7 cellular contexts compared by ENCODE assay signal in genomic region chr1:33100119-33100415, GRCh38. TPM values are rescaled to one million over a fixed set of nuclear protein-coding genes. Genes with fewer than 3 reads are reported as not detected.
A peak's percentile ranks its signal among the peaks of the same experiment; 100 is the strongest.
DNase-seq lines count a peak whose midpoint lies in the region; ATAC-seq, FAIRE-seq and TF ChIP-seq lines count a peak whose summit lies in the region.
"Not testable (repeated sequence)": the region's sequence is repeated elsewhere in the genome, so short reads cannot be mapped to it uniquely, and the experiment has no call there.

No MANE protein-coding gene starts in this region.

- intact Hi-C loops in activated T-helper 2 cell treated with anti-CD3 and anti-CD28 coated beads, Interferon-gamma antibody, Interleukin-2, Interleukin-4, amounts not matched to agents 10 μg/mL and 5 μg/mL and 100 μg/mL, durations not matched to agents 14 hours and 24 hours and 36 hours (cut with micrococcal nuclease) = not testable (repeated sequence)

- peak overlapping the region; percentile 53 for H3K9ac ChIP-seq in keratinocyte (ENCODE audit: control insufficient read depth, extremely low read depth, insufficient read depth, low read length)
- peak overlapping the region; percentile 78 for H3K9ac ChIP-seq in skeletal muscle satellite cell (ENCODE audit: low read depth, low read length)

- dilution Hi-C loops in keratinocyte (cut with MboI; ENCODE audit: extremely low pct_ligation_motif_present, low sequenced_read_pairs) = not testable (repeated sequence)

- H3K4me3 Mint-ChIP-seq in T-helper 17 cell = peak overlapping the region; percentile 90
- H3K4me3 Mint-ChIP-seq in activated T-helper 2 cell treated with anti-CD3 and anti-CD28 coated beads, Interferon-gamma antibody, Interleukin-2, Interleukin-4, amounts not matched to agents 10 μg/mL and 5 μg/mL and 100 μg/mL, durations not matched to agents 14 hours and 24 hours and 36 hours (ENCODE audit: low read depth) = not testable (repeated sequence)

- H3K4me1 Mint-ChIP-seq in T-helper 17 cell = peaks cover 46% of the 10 kb centered on the region
- peaks cover 50% of the 10 kb centered on the region for H3K4me1 Mint-ChIP-seq in activated T-helper 2 cell treated with anti-CD3 and anti-CD28 coated beads, Interferon-gamma antibody, Interleukin-2, Interleukin-4, amounts not matched to agents 10 μg/mL and 5 μg/mL and 100 μg/mL, durations not matched to agents 14 hours and 24 hours and 36 hours (ENCODE audit: low read depth)

- not testable (repeated sequence) for H3K36me3 Mint-ChIP-seq in T-helper 17 cell (ENCODE audit: low read depth)
- peaks cover 13% of the 10 kb centered on the region for H3K36me3 Mint-ChIP-seq in activated T-helper 2 cell treated with anti-CD3 and anti-CD28 coated beads, Interferon-gamma antibody, Interleukin-2, Interleukin-4, amounts not matched to agents 10 μg/mL and 5 μg/mL and 100 μg/mL, durations not matched to agents 14 hours and 24 hours and 36 hours (ENCODE audit: low read depth)

- H3K4me3 ChIP-seq in GM12865 (ENCODE audit: low read depth, low read length) = peak overlapping the region; percentile 21; the same call in 1 of the 2 replicates
- not testable (repeated sequence) for H3K4me3 ChIP-seq in bronchial epithelial cell (ENCODE audit: low read depth, low read length); keratinocyte (ENCODE audit: control insufficient read depth in 2 of 3, extremely low read depth in 1 of 3, insufficient read depth in 2 of 3, low read depth in 1 of 3, low read length in 3 of 3); skeletal muscle satellite cell (ENCODE audit: low read length)

- H3K79me2 ChIP-seq in keratinocyte (ENCODE audit: control insufficient read depth, insufficient read depth, low read length) = not testable (repeated sequence)

- not testable (repeated sequence) for H3K9me1 ChIP-seq in keratinocyte (ENCODE audit: control insufficient read depth, extremely low read depth, insufficient read depth, low read length)

- not testable (repeated sequence) for H3K27me3 Mint-ChIP-seq in T-helper 17 cell; activated T-helper 2 cell treated with anti-CD3 and anti-CD28 coated beads, Interferon-gamma antibody, Interleukin-2, Interleukin-4, amounts not matched to agents 10 μg/mL and 5 μg/mL and 100 μg/mL, durations not matched to agents 14 hours and 24 hours and 36 hours (ENCODE audit: low read depth)

- H3K27ac Mint-ChIP-seq in T-helper 17 cell = peak overlapping the region; percentile 98
- peak overlapping the region; percentile 96 for H3K27ac Mint-ChIP-seq in activated T-helper 2 cell treated with anti-CD3 and anti-CD28 coated beads, Interferon-gamma antibody, Interleukin-2, Interleukin-4, amounts not matched to agents 10 μg/mL and 5 μg/mL and 100 μg/mL, durations not matched to agents 14 hours and 24 hours and 36 hours

- H2AFZ ChIP-seq in keratinocyte (ENCODE audit: control insufficient read depth, low read length) = not testable (repeated sequence)

- H4K20me1 ChIP-seq in keratinocyte (ENCODE audit: control insufficient read depth, extremely low read depth, insufficient read depth, low read length) = not testable (repeated sequence)

- not testable (repeated sequence) for H3K9me3 ChIP-seq in T-helper 17 cell (ENCODE audit: control insufficient read depth, low read length, poor library complexity, severe bottlenecking); keratinocyte (ENCODE audit: control insufficient read depth, low read depth, low read length); skeletal muscle satellite cell (replicated peaks; ENCODE audit: low read length)

- H3K27ac ChIP-seq in keratinocyte (ENCODE audit: control insufficient read depth, insufficient read depth, low read length) = peak overlapping the region; percentile 72

- FAIRE-seq in bronchial epithelial cell (lab: Jason Lieb, UNC) = not testable (repeated sequence)
- peak; percentile 26 for FAIRE-seq in keratinocyte (lab: Jason Lieb, UNC)

- H3K4me2 ChIP-seq in keratinocyte (ENCODE audit: control insufficient read depth, extremely low read depth, insufficient read depth, low read depth, low read length) = peak overlapping the region; percentile 42
- peak overlapping the region; percentile 46 for H3K4me2 ChIP-seq in skeletal muscle satellite cell (ENCODE audit: low read length)

- not testable (repeated sequence) for H3K9me3 Mint-ChIP-seq in activated T-helper 2 cell treated with anti-CD3 and anti-CD28 coated beads, Interferon-gamma antibody, Interleukin-2, Interleukin-4, amounts not matched to agents 10 μg/mL and 5 μg/mL and 100 μg/mL, durations not matched to agents 14 hours and 24 hours and 36 hours

- not testable (repeated sequence) for TF ChIP-seq CTCF in GM12865 (IDR thresholded peaks at IDR 0.05; ENCODE audit: insufficient read depth, low read depth, low read length, missing control alignments); bronchial epithelial cell (IDR thresholded peaks at IDR 0.05; ENCODE audit: insufficient read depth, low read length, severe bottlenecking); keratinocyte (optimal IDR thresholded peaks at IDR 0.05 in 1 of 3, IDR thresholded peaks at IDR 0.05 in 1 of 3, conservative IDR thresholded peaks at IDR 0.05 in 1 of 3; ENCODE audit: extremely low read depth in 1 of 3, insufficient read depth in 2 of 3, low read length in 3 of 3)

- H3K36me3 ChIP-seq in bronchial epithelial cell (ENCODE audit: control insufficient read depth, insufficient read depth, low read length); skeletal muscle satellite cell (ENCODE audit: insufficient read depth, low read length): not testable (repeated sequence)
- H3K36me3 ChIP-seq in keratinocyte (ENCODE audit: control insufficient read depth in 2 of 2, extremely low read depth in 1 of 2, insufficient read depth in 2 of 2, low read length in 2 of 2) = peaks cover 9 to 13% of the 10 kb centered on the region in 2 experiments

- not testable (repeated sequence) for H3K27me3 ChIP-seq in bronchial epithelial cell (ENCODE audit: control insufficient read depth, insufficient read depth, low read length); keratinocyte (ENCODE audit: control insufficient read depth, extremely low read depth, insufficient read depth, low read length); skeletal muscle satellite cell (ENCODE audit: control insufficient read depth, insufficient read depth, low read length)

- peaks cover 31% of the 10 kb centered on the region for H3K4me1 ChIP-seq in keratinocyte (ENCODE audit: control insufficient read depth, extremely low read depth, insufficient read depth, low read length)
- peaks cover 47% of the 10 kb centered on the region for H3K4me1 ChIP-seq in skeletal muscle satellite cell (ENCODE audit: control insufficient read depth, insufficient read depth, low read length)

- not testable (repeated sequence) for DNase-seq in GM12865 (ENCODE audit: low read depth); T-helper 17 cell; activated T-helper 2 cell treated with anti-CD3 and anti-CD28 coated beads, Interferon-gamma antibody, Interleukin-2, Interleukin-4, amounts not matched to agents 10 μg/mL and 5 μg/mL and 100 μg/mL, durations not matched to agents 14 hours and 24 hours and 36 hours (ENCODE audit: low spot score)
- peak; percentile 58 for DNase-seq in NCI-H2171 treated with DMSO at 0.1 percent for 48 hours (lab: John Stamatoyannopoulos, UW)
- DNase-seq in bronchial epithelial cell (ENCODE audit: low read depth) = peak; percentile 70
- peak; percentile 52 for DNase-seq in keratinocyte (ENCODE audit: low read depth, low spot score)

- not testable (repeated sequence) for ATAC-seq in T-helper 17 cell

RNA-seq across cellular contexts. Expression of gene AZIN2, which starts 19.1 kb away (rescaled TPM):
- total RNA-seq in T-helper 17 cell (1 to 10 TPM; 6.3 to 8.6 TPM), bronchial epithelial cell (1.3 and 1.5 TPM in 2 replicates)
- total RNA-seq in activated T-helper 2 cell treated with anti-CD3 and anti-CD28 coated beads, Interferon-gamma antibody, Interleukin-2, Interleukin-4, amounts not matched to agents 10 μg/mL and 5 μg/mL and 100 μg/mL, durations not matched to agents 14 hours and 24 hours and 36 hours = 2.4 and 2.9 TPM in 2 replicates
- polyA plus RNA-seq in keratinocyte = 5.9 to 9.1 TPM (median 6.7 TPM) in 3 replicates
- polyA plus RNA-seq in keratinocyte (2011; ENCODE audit: low read depth) = 1.1 TPM
- polyA plus RNA-seq in keratinocyte (2011; cell fraction: cytosol; rRNA removed) = 4.0 and 7.1 TPM in 2 replicates
- 15.5 and 24.5 TPM in 2 replicates for polyA plus RNA-seq in keratinocyte (2011; cell fraction: nucleus; rRNA removed)
- polyA plus RNA-seq in keratinocyte (2012; ENCODE audit: low replicate concordance) = 2.9 and 5.1 TPM in 2 replicates
- 3.2 to 8.6 TPM (median 8.3 TPM) in 3 replicates for polyA minus RNA-seq in keratinocyte
- 10.0 TPM for polyA minus RNA-seq in keratinocyte (2011; cell fraction: cytosol; rRNA and poly(A)+ RNA removed)
- polyA minus RNA-seq in keratinocyte (2011; cell fraction: nucleus; rRNA and poly(A)+ RNA removed) = 8.8 and 15.8 TPM in 2 replicates
- total RNA-seq in skeletal muscle satellite cell (2012; rRNA removed) = 4.1 and 7.0 TPM in 2 replicates
